ENCODE assay signal across 1 cellular context in the genomic region with DNA sequence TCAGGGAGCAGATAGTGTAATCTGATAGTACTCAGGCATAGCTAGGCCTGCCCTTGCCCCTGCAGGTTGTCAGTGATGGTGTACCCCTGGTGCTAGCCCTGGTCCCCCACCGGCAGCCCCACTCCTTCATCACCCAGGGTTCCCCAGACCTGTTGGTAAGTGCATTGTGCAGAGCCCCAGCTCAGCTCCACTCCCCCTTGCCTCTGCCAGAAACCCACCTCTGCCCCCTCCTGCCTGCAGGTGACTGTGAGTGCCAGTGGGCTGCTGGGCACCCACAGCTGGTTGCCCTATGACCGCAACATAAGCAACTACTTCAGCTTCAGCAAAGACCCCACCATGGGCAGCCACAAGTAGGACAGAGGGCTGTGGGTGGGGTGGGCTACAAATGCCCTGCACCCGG.
TF ChIP-seq lines count a peak whose summit lies in the region.

No MANE protein-coding gene starts in this region.

TF ChIP-seq in HepG2, 621 proteins besides CTCF, POLR2A, EP300 and RAD21:
- no peak for TF ChIP-seq SATB2 (CRISPR knock-in tag; IDR thresholded peaks at IDR 0.05)
- no peak for TF ChIP-seq AKAP8 (CRISPR knock-in tag; IDR thresholded peaks at IDR 0.05)
- no peak for TF ChIP-seq ARNTL (CRISPR knock-in tag; IDR thresholded peaks at IDR 0.05)
- no peak for TF ChIP-seq HNRNPLL (IDR thresholded peaks at IDR 0.05; ENCODE audit: low read depth, low read length, poor library complexity, severe bottlenecking)
- no peak for TF ChIP-seq ZNF672 (CRISPR knock-in tag; IDR thresholded peaks at IDR 0.05)
- no peak for TF ChIP-seq ZSCAN25 (CRISPR knock-in tag; IDR thresholded peaks at IDR 0.05)
- no peak for TF ChIP-seq SMC3 (IDR thresholded peaks at IDR 0.05; ENCODE audit: low read length)
- no peak for TF ChIP-seq FOXK2 (IDR thresholded peaks at IDR 0.05)
- no peak for TF ChIP-seq NFKBIZ (CRISPR knock-in tag; IDR thresholded peaks at IDR 0.05)
- TF ChIP-seq CCDC6 (CRISPR knock-in tag; IDR thresholded peaks at IDR 0.05) = no peak
- TF ChIP-seq JUN (CRISPR knock-in tag; IDR thresholded peaks at IDR 0.05) = no peak
- TF ChIP-seq, protein P1, sequence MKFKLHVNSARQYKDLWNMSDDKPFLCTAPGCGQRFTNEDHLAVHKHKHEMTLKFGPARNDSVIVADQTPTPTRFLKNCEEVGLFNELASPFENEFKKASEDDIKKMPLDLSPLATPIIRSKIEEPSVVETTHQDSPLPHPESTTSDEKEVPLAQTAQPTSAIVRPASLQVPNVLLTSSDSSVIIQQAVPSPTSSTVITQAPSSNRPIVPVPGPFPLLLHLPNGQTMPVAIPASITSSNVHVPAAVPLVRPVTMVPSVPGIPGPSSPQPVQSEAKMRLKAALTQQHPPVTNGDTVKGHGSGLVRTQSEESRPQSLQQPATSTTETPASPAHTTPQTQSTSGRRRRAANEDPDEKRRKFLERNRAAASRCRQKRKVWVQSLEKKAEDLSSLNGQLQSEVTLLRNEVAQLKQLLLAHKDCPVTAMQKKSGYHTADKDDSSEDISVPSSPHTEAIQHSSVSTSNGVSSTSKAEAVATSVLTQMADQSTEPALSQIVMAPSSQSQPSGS (CRISPR knock-in tag; IDR thresholded peaks at IDR 0.05) = no peak
- TF ChIP-seq ZNF296 (CRISPR knock-in tag; conservative IDR thresholded peaks at IDR 0.05) = no peak
- TF ChIP-seq, protein P2, sequence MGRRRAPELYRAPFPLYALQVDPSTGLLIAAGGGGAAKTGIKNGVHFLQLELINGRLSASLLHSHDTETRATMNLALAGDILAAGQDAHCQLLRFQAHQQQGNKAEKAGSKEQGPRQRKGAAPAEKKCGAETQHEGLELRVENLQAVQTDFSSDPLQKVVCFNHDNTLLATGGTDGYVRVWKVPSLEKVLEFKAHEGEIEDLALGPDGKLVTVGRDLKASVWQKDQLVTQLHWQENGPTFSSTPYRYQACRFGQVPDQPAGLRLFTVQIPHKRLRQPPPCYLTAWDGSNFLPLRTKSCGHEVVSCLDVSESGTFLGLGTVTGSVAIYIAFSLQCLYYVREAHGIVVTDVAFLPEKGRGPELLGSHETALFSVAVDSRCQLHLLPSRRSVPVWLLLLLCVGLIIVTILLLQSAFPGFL (CRISPR knock-in tag; IDR thresholded peaks at IDR 0.05) = no peak
- no peak for TF ChIP-seq ZNF121 (CRISPR knock-in tag; IDR thresholded peaks at IDR 0.05)
- no peak for TF ChIP-seq ELF3 (CRISPR knock-in tag; IDR thresholded peaks at IDR 0.05)
- TF ChIP-seq KMT2B (CRISPR knock-in tag; IDR thresholded peaks at IDR 0.05) = no peak
